ENCODE assay signal across 15 cellular contexts in genomic region chr2:99975386-99975785, GRCh38.
DNase-seq lines count a peak whose midpoint lies in the region; FAIRE-seq and TF ChIP-seq lines count a peak whose summit lies in the region.
"Had no signal": no experiment of that assay in that cellular context is flagged by ENCODE, and none has a peak within 500 bp of the region (broad histone marks: within the 10 kb centered on the region; RNA-seq: fewer than 3 reads in every experiment).

No MANE protein-coding gene starts in this region.

- H3K4me3 ChIP-seq in epithelial cell of proximal tubule (ENCODE audit: low read depth, low read length), result no peak overlapping the region
- H3K4me3 ChIP-seq in retinal pigment epithelial cell (ENCODE audit: low read length), result no peak overlapping the region
- H3K4me3 ChIP-seq in ascending aorta, result no peak overlapping the region
- H3K4me3 ChIP-seq in MM.1S (ENCODE audit: low read length), result no peak overlapping the region
- H3K4me3 ChIP-seq: right lobe of liver had no signal

- FAIRE-seq in H54 (lab: Jason Lieb, UNC), result peak; percentile 83

- DNase-seq in H54 (ENCODE audit: insufficient read length, low spot score) (peak; percentile 32), RPMI7951 (ENCODE audit: low read depth) (peak; percentile 68), epithelial cell of proximal tubule (ENCODE audit: low read depth) (peak; percentile 41), retinal pigment epithelial cell (ENCODE audit: low read depth) (peak; percentile 14), ascending aorta (ENCODE audit: low spot score in 2 of 2) (no peak), NCI-H510A (lab: John Stamatoyannopoulos, UW) (no peak), MM.1S (no peak)
- DNase-seq: activated CD8-positive, alpha-beta memory T cell treated with anti-CD3 and anti-CD28 coated beads, Interleukin-2, amount 10 ng/mL, durations not matched to agents 7 days and 5 days; COR-L47; left cardiac atrium; naive B cell; NCI-H1105; NCI-H526 treated with DMSO at 0.1 percent for 48 hours; right lobe of liver; Right ventricle myocardium superior had no signal

- no peaks in the 10 kb centered on the region for H3K4me1 ChIP-seq in ascending aorta
- no peaks in the 10 kb centered on the region for H3K4me1 ChIP-seq in MM.1S (ENCODE audit: low read length)

- no peak overlapping the region for H2AFZ ChIP-seq in MM.1S (ENCODE audit: low read length)

- no peak overlapping the region for H3K9ac ChIP-seq in MM.1S (ENCODE audit: low read length)

- H3K27ac ChIP-seq in ascending aorta (no peak overlapping the region), MM.1S (ENCODE audit: low read length) (no peak overlapping the region)
- H3K27ac ChIP-seq: right lobe of liver had no signal

- no peak for TF ChIP-seq CTCF in epithelial cell of proximal tubule (conservative IDR thresholded peaks at IDR 0.05; ENCODE audit: low read depth, low read length)
- TF ChIP-seq CTCF in retinal pigment epithelial cell (conservative IDR thresholded peaks at IDR 0.05; ENCODE audit: low read depth, low read length), result no peak
- TF ChIP-seq CTCF in ascending aorta (IDR thresholded peaks at IDR 0.05), result no peak
- TF ChIP-seq CTCF in MM.1S (IDR thresholded peaks at IDR 0.05; ENCODE audit: low read length), result no peak

- no peak overlapping the region for H3K4me2 ChIP-seq in MM.1S (ENCODE audit: low read depth, low read length)

- H3F3A ChIP-seq in MM.1S (ENCODE audit: insufficient read depth, low read length), result no peaks in the 10 kb centered on the region

- H3K36me3 ChIP-seq in ascending aorta, result no peaks in the 10 kb centered on the region
- no peaks in the 10 kb centered on the region for H3K36me3 ChIP-seq in MM.1S (replicated peaks; ENCODE audit: insufficient read depth, low read length)
- H3K36me3 ChIP-seq: right lobe of liver had no signal

- intact Hi-C loops in ascending aorta (cut with DNase I), result no loop called here

- no peak for TF ChIP-seq POLR2A in H54 (IDR thresholded peaks at IDR 0.05; ENCODE audit: low read depth, low read length)

- no peaks in the 10 kb centered on the region for H3K9me3 ChIP-seq in ascending aorta
- H3K9me3 ChIP-seq in MM.1S (replicated peaks; ENCODE audit: insufficient read depth, low read length), result no peaks in the 10 kb centered on the region
- H3K9me3 ChIP-seq: right lobe of liver had no signal

- H3K27me3 ChIP-seq in ascending aorta (no peaks in the 10 kb centered on the region), MM.1S (replicated peaks; ENCODE audit: insufficient read depth, low read length) (no peaks in the 10 kb centered on the region)
- H3K27me3 ChIP-seq: right lobe of liver had no signal

- no peaks in the 10 kb centered on the region for H4K20me1 ChIP-seq in MM.1S (ENCODE audit: insufficient read depth, low read length)

- H3K9me2 ChIP-seq in MM.1S (replicated peaks; ENCODE audit: insufficient read depth, low read length), result no peaks in the 10 kb centered on the region

- H3K79me2 ChIP-seq in MM.1S (ENCODE audit: low read length), result no peaks in the 10 kb centered on the region

Comparison
In these comparisons a context has a peak if more than half of its experiments do, and no peak if none do; other contexts are left out.
1. DNase-seq: peak in H54 (single experiment), RPMI7951 (single experiment), epithelial cell of proximal tubule (single experiment) and retinal pigment epithelial cell (single experiment); none in ascending aorta (0 of 2), NCI-H510A (single experiment) and MM.1S (single experiment).